ENCODE assay signal across 18 cellular contexts in genomic region chr1:202101182-202101581, GRCh38. TPM values are rescaled to one million over a fixed set of nuclear protein-coding genes. Genes with fewer than 3 reads are reported as not detected.
A peak's percentile ranks its signal among the peaks of the same experiment; 100 is the strongest.
DNase-seq lines count a peak whose midpoint lies in the region; ATAC-seq and TF ChIP-seq lines count a peak whose summit lies in the region.
"Had no signal": no experiment of that assay in that cellular context is flagged by ENCODE, and none has a peak within 500 bp of the region (broad histone marks: within the 10 kb centered on the region; RNA-seq: fewer than 3 reads in every experiment).

No MANE protein-coding gene starts in this region.

- H3K4me1 Mint-ChIP-seq in activated CD8-positive, alpha-beta memory T cell treated with anti-CD3 and anti-CD28 coated beads, Interleukin-2, amount 10 ng/mL, durations not matched to agents 7 days and 5 days: no peaks in the 10 kb centered on the region
- H3K4me1 Mint-ChIP-seq: activated naive CD8-positive, alpha-beta T cell treated with anti-CD3 and anti-CD28 coated beads for 36 hours; stimulated activated naive B cell treated with anti-CD40 and anti-IgM and Interleukin-4, amounts not matched to agents 10 μg/mL and 1 μg/mL and 100 μg/mL, for 72 hours had no signal

- H2AFZ ChIP-seq in HCT116 (ENCODE audit: low read depth, low read length, poor library complexity, severe bottlenecking) (peak overlapping the region; percentile 57), SK-N-SH (ENCODE audit: low read depth) (no peak overlapping the region; the same call in 1 of the 2 replicates)
- H2AFZ ChIP-seq: parathyroid adenoma had no signal

- BruUV-seq in HCT116 (replicated peaks; lab: Mats Ljungman, UMichigan): no TSS peak

- H3K4me2 ChIP-seq in HCT116 (ENCODE audit: low read length): 0 out of 2 replicates have a peak overlapping the region, but pooled peaks have one; percentile 0
- no peak overlapping the region for H3K4me2 ChIP-seq in SK-N-SH

- no peaks in the 10 kb centered on the region for H3K9me3 Mint-ChIP-seq in activated CD8-positive, alpha-beta memory T cell treated with anti-CD3 and anti-CD28 coated beads, Interleukin-2, amount 10 ng/mL, durations not matched to agents 7 days and 5 days (ENCODE audit: low read depth)
- H3K9me3 Mint-ChIP-seq: activated naive CD8-positive, alpha-beta T cell treated with anti-CD3 and anti-CD28 coated beads for 36 hours; stimulated activated naive B cell treated with anti-CD40 and anti-IgM and Interleukin-4, amounts not matched to agents 10 μg/mL and 1 μg/mL and 100 μg/mL, for 72 hours had no signal

- H3K79me2 ChIP-seq in HCT116 (ENCODE audit: insufficient read depth, low read length) (no peaks in the 10 kb centered on the region), SK-N-SH (ENCODE audit: insufficient read depth) (no peaks in the 10 kb centered on the region)
- H3K79me2 ChIP-seq: parathyroid adenoma had no signal

- H3K36me3 ChIP-seq in HCT116 (ENCODE audit: control insufficient read depth in 1 of 2, insufficient read depth in 2 of 2, low read length in 2 of 2) (no peaks in the 10 kb centered on the region), SK-N-SH (replicated peaks in 1 of 2; ENCODE audit: control insufficient read depth in 1 of 2, insufficient read depth in 2 of 2, low read length in 1 of 2) (no peaks in the 10 kb centered on the region)
- H3K36me3 ChIP-seq: upper lobe of left lung had no signal

- H3K4me3 ChIP-seq in HCT116 (replicated peaks in 1 of 2; ENCODE audit: low read depth in 1 of 2, low read length in 2 of 2): no peak overlapping the region
- H3K4me3 ChIP-seq in SK-N-SH (ENCODE audit: low read depth in 2 of 2, low read length in 1 of 2): no peak overlapping the region
- H3K4me3 ChIP-seq: skin epidermis, upper lobe of left lung had no signal

- H3K4me3 Mint-ChIP-seq in activated CD8-positive, alpha-beta memory T cell treated with anti-CD3 and anti-CD28 coated beads, Interleukin-2, amount 10 ng/mL, durations not matched to agents 7 days and 5 days: no peak overlapping the region
- H3K4me3 Mint-ChIP-seq: activated naive CD8-positive, alpha-beta T cell treated with anti-CD3 and anti-CD28 coated beads for 36 hours; stimulated activated naive B cell treated with anti-CD40 and anti-IgM and Interleukin-4, amounts not matched to agents 10 μg/mL and 1 μg/mL and 100 μg/mL, for 72 hours had no signal

- peak in 2 of 3 experiments; percentile 12 to 17; a peak in 1 of 6 replicates for TF ChIP-seq CTCF in HCT116 (IDR thresholded peaks at IDR 0.05 in 2 of 3, conservative IDR thresholded peaks at IDR 0.05 in 1 of 3; ENCODE audit: borderline replicate concordance in 1 of 3, insufficient read depth in 1 of 3, low read depth in 2 of 3, low read length in 2 of 3)
- TF ChIP-seq CTCF in SK-N-SH (IDR thresholded peaks at IDR 0.05): no peak

- no peaks in the 10 kb centered on the region for H4K20me1 ChIP-seq in HCT116 (ENCODE audit: insufficient read depth)
- H4K20me1 ChIP-seq in SK-N-SH (ENCODE audit: insufficient read depth): no peaks in the 10 kb centered on the region

- H3F3A ChIP-seq in SK-N-SH (replicated peaks; ENCODE audit: insufficient read depth): no peaks in the 10 kb centered on the region

- RAD21 ChIA-PET in HCT116 (lab: Charles Lee; ENCODE audit: low non-redundant PET in 1 of 2, low total read pairs in 2 of 2, uncharacterized antibody in 2 of 2, unreplicated experiment in 2 of 2): no interaction called here

- no peak for TF ChIP-seq EP300 in SK-N-SH (IDR thresholded peaks at IDR 0.05; ENCODE audit: borderline replicate concordance in 1 of 2, low read depth in 1 of 2, low read length in 1 of 2)

- intact Hi-C loops in HCT116 (cut with micrococcal nuclease): no loop called here

- no peaks in the 10 kb centered on the region for H3K36me3 Mint-ChIP-seq in activated CD8-positive, alpha-beta memory T cell treated with anti-CD3 and anti-CD28 coated beads, Interleukin-2, amount 10 ng/mL, durations not matched to agents 7 days and 5 days
- H3K36me3 Mint-ChIP-seq: activated naive CD8-positive, alpha-beta T cell treated with anti-CD3 and anti-CD28 coated beads for 36 hours; stimulated activated naive B cell treated with anti-CD40 and anti-IgM and Interleukin-4, amounts not matched to agents 10 μg/mL and 1 μg/mL and 100 μg/mL, for 72 hours had no signal

- H3K27me3 Mint-ChIP-seq in activated CD8-positive, alpha-beta memory T cell treated with anti-CD3 and anti-CD28 coated beads, Interleukin-2, amount 10 ng/mL, durations not matched to agents 7 days and 5 days: no peaks in the 10 kb centered on the region
- H3K27me3 Mint-ChIP-seq: activated naive CD8-positive, alpha-beta T cell treated with anti-CD3 and anti-CD28 coated beads for 36 hours had no signal

- H3K27ac ChIP-seq in HCT116 (ENCODE audit: low read depth, low read length) (no peak overlapping the region), SK-N-SH (ENCODE audit: low read depth in 2 of 2, low read length in 1 of 2) (no peak overlapping the region)
- H3K27ac ChIP-seq: parathyroid adenoma, upper lobe of left lung had no signal

- no peaks in the 10 kb centered on the region for H3K27me3 ChIP-seq in HCT116 (ENCODE audit: insufficient read depth, low read length)
- H3K27me3 ChIP-seq in SK-N-SH (ENCODE audit: insufficient read depth): no peaks in the 10 kb centered on the region
- H3K27me3 ChIP-seq: upper lobe of left lung had no signal

- CTCF ChIA-PET in HCT116 (lab: Charles Lee): interaction anchor here (1.0 to 1.7 kb wide), 3 partner anchors 10 to 96 kb away, joined by 3 to 4 read pairs (median 3); no protein-coding TSS in a partner anchor
- CTCF ChIA-PET in SK-N-SH (lab: Yijun Ruan, JAX): interaction anchor here (1.1 to 5.2 kb wide), 7 partner anchors 11 to 101 kb away, joined by 3 to 26 read pairs (median 6); no protein-coding TSS in a partner anchor
- CTCF ChIA-PET in activated CD8-positive, alpha-beta memory T cell treated with anti-CD3 and anti-CD28 coated beads, Interleukin-2, amount 10 ng/mL, durations not matched to agents 7 days and 5 days (lab: Charles Lee): interaction anchor here (1.2 to 1.5 kb wide), 3 partner anchors 92 to 223 kb away, joined by 3 to 4 read pairs (median 3); no protein-coding TSS in a partner anchor

- POLR2A ChIA-PET in HCT116 (lab: Charles Lee) (interaction anchor here (2.6 kb wide), 1 partner anchor 91 kb away, joined by 13 read pairs; the partner anchor contains the start of gene ELF3), SK-N-SH (lab: Yijun Ruan, JAX) (no interaction called here)

- no peak overlapping the region for H3K9ac ChIP-seq in HCT116 (ENCODE audit: low read length)
- H3K9ac ChIP-seq in SK-N-SH: no peak overlapping the region
- H3K9ac ChIP-seq: parathyroid adenoma had no signal

- H3K9me3 ChIP-seq in HCT116 (ENCODE audit: control insufficient read depth in 1 of 2, insufficient read depth in 1 of 2, low read depth in 1 of 2, low read length in 2 of 2) (no peaks in the 10 kb centered on the region), SK-N-SH (no peaks in the 10 kb centered on the region)
- H3K9me3 ChIP-seq: upper lobe of left lung had no signal

- no peak for TF ChIP-seq RAD21 in HCT116 (IDR thresholded peaks at IDR 0.05; ENCODE audit: low read depth)
- no peak; the same call in 1 of the 2 replicates for TF ChIP-seq RAD21 in SK-N-SH (IDR thresholded peaks at IDR 0.05; ENCODE audit: low read length)

- H3K4me1 ChIP-seq in HCT116 (ENCODE audit: control insufficient read depth in 1 of 2, insufficient read depth in 2 of 2, low read length in 2 of 2): peaks cover 26 to 38% of the 10 kb centered on the region in 2 experiments
- H3K4me1 ChIP-seq in SK-N-SH (ENCODE audit: control insufficient read depth in 1 of 2, insufficient read depth in 2 of 2, low read depth in 1 of 2, low read length in 1 of 2): peaks cover 0 to 5% of the 10 kb centered on the region in 2 experiments; a peak in 1 of 4 replicates
- H3K4me1 ChIP-seq: parathyroid adenoma had no signal

- peak; percentile 20 for DNase-seq in DMS153 (lab: John Stamatoyannopoulos, UW)
- no peak for DNase-seq in DMS153 treated with DMSO at 0.1 percent for 48 hours (lab: John Stamatoyannopoulos, UW; ENCODE audit: unreplicated experiment)
- no peak for DNase-seq in HCT116 (ENCODE audit: low read depth, low spot score)
- DNase-seq in SK-N-SH: peak; percentile 55
- DNase-seq in midbrain (lab: John Stamatoyannopoulos, UW): peak; percentile 35
- no peak for DNase-seq in activated CD8-positive, alpha-beta memory T cell treated with anti-CD3 and anti-CD28 coated beads, Interleukin-2, amount 10 ng/mL, durations not matched to agents 7 days and 5 days
- DNase-seq: activated naive CD8-positive, alpha-beta T cell treated with anti-CD3 and anti-CD28 coated beads for 36 hours; activated T-cell treated with anti-CD3 and anti-CD28 coated beads, Interleukin-2, amount 50 U/mL, for 48 hours; NCI-H187; SIG-M5; stimulated activated naive B cell treated with anti-CD40 and anti-IgM and Interleukin-4, amounts not matched to agents 10 μg/mL and 1 μg/mL and 100 μg/mL, for 72 hours; upper lobe of left lung had no signal

- TF ChIP-seq POLR2A in HCT116 (IDR thresholded peaks at IDR 0.05; ENCODE audit: borderline replicate concordance, extremely low read depth, insufficient read depth, insufficient read length): no peak

- H3K27ac Mint-ChIP-seq in activated CD8-positive, alpha-beta memory T cell treated with anti-CD3 and anti-CD28 coated beads, Interleukin-2, amount 10 ng/mL, durations not matched to agents 7 days and 5 days: no peak overlapping the region
- H3K27ac Mint-ChIP-seq: activated naive CD8-positive, alpha-beta T cell treated with anti-CD3 and anti-CD28 coated beads for 36 hours; stimulated activated naive B cell treated with anti-CD40 and anti-IgM and Interleukin-4, amounts not matched to agents 10 μg/mL and 1 μg/mL and 100 μg/mL, for 72 hours had no signal

- ATAC-seq in HCT116 (peak; percentile 45), GM18520 (IDR thresholded peaks at IDR 0.05; ENCODE audit: unreplicated experiment) (no peak), GM18907 (IDR thresholded peaks at IDR 0.05; ENCODE audit: unreplicated experiment) (no peak)
- ATAC-seq in activated CD8-positive, alpha-beta memory T cell treated with anti-CD3 and anti-CD28 coated beads, Interleukin-2, amount 10 ng/mL, durations not matched to agents 7 days and 5 days: no peak
- ATAC-seq: stimulated activated naive B cell treated with anti-CD40 and anti-IgM and Interleukin-4, amounts not matched to agents 10 μg/mL and 1 μg/mL and 100 μg/mL, for 72 hours had no signal

- WGBS in SK-N-SH (ENCODE audit: low lambda C conversion rate): 47% methylated on average over 4 of the region's 4 CpGs

- H3K9me2 ChIP-seq in HCT116 (ENCODE audit: insufficient read depth): no peaks in the 10 kb centered on the region
- no peaks in the 10 kb centered on the region for H3K9me2 ChIP-seq in SK-N-SH

RNA-seq across cellular contexts. Expression of gene GPR37L1, which starts 21.5 kb away (rescaled TPM):
- 0.10 TPM for total RNA-seq in HCT116 (2021; ENCODE audit: unreplicated experiment)
- 0.16 and 0.19 TPM in 2 replicates for polyA plus RNA-seq in HCT116 (2012)
- not detected in 2 replicates for polyA plus RNA-seq in SK-N-SH (2012; rRNA removed)
- polyA plus RNA-seq in SK-N-SH (2012; cell fraction: cytosol; rRNA removed): not detected in 2 replicates
- 0.02 TPM in 1 of 2 replicates, not detected in the other for polyA plus RNA-seq in SK-N-SH (2012; cell fraction: nucleus; rRNA removed)
- not detected for total RNA-seq in activated CD8-positive, alpha-beta memory T cell treated with anti-CD3 and anti-CD28 coated beads, Interleukin-2, amount 10 ng/mL, durations not matched to agents 7 days and 5 days
- total RNA-seq: activated naive CD8-positive, alpha-beta T cell treated with anti-CD3 and anti-CD28 coated beads for 36 hours; bronchial epithelial cell had no signal

RNA-seq across cellular contexts. Expression of gene ARL8A, which starts 43.4 kb away (rescaled TPM):
- 45.6 TPM for total RNA-seq in HCT116 (2021; ENCODE audit: unreplicated experiment)
- 35.2 and 36.4 TPM in 2 replicates for polyA plus RNA-seq in HCT116 (2012)
- 62.0 and 66.9 TPM in 2 replicates for polyA plus RNA-seq in SK-N-SH (2012; rRNA removed)
- polyA plus RNA-seq in SK-N-SH (2012; cell fraction: cytosol; rRNA removed): 47.7 and 57.8 TPM in 2 replicates
- 77.1 and 78.7 TPM in 2 replicates for polyA plus RNA-seq in SK-N-SH (2012; cell fraction: nucleus; rRNA removed)
- 10 to 100 TPM; 50.0 to 68.9 TPM for total RNA-seq in activated CD8-positive, alpha-beta memory T cell treated with anti-CD3 and anti-CD28 coated beads, Interleukin-2, amount 10 ng/mL, durations not matched to agents 7 days and 5 days

RNA-seq across cellular contexts. Expression of gene PTPN7, which starts 59.2 kb away (rescaled TPM):
- total RNA-seq in HCT116 (2021; ENCODE audit: unreplicated experiment): 0.76 TPM
- polyA plus RNA-seq in HCT116 (2012): 0.12 and 0.25 TPM in 2 replicates
- polyA plus RNA-seq in SK-N-SH (2012; rRNA removed): not detected in 2 replicates
- polyA plus RNA-seq in SK-N-SH (2012; cell fraction: cytosol; rRNA removed): 0.01 TPM in 1 of 2 replicates, not detected in the other
- not detected in 2 replicates for polyA plus RNA-seq in SK-N-SH (2012; cell fraction: nucleus; rRNA removed)
- 100 to 1,000 TPM; 228 to 410 TPM for total RNA-seq in activated CD8-positive, alpha-beta memory T cell treated with anti-CD3 and anti-CD28 coated beads, Interleukin-2, amount 10 ng/mL, durations not matched to agents 7 days and 5 days
- total RNA-seq: A172, bronchial epithelial cell had no signal

Comparison
In these comparisons a context has a peak if more than half of its experiments do, and no peak if none do; other contexts are left out.
1. DNase-seq: peak in DMS153 (single experiment), SK-N-SH (single experiment) and midbrain (single experiment); none in DMS153 treated with DMSO at 0.1 percent for 48 hours (single experiment), HCT116 (single experiment) and activated CD8-positive, alpha-beta memory T cell treated with anti-CD3 and anti-CD28 coated beads, Interleukin-2, amount 10 ng/mL, durations not matched to agents 7 days and 5 days (single experiment).
2. RNA of gene PTPN7, which starts 59.2 kb away (total RNA-seq): 228 to 410 TPM in activated CD8-positive, alpha-beta memory T cell treated with anti-CD3 and anti-CD28 coated beads, Interleukin-2, amount 10 ng/mL, durations not matched to agents 7 days and 5 days; 0.76 TPM in HCT116 (single experiment); every median in the first group is over 100 times any median in the second.